4 cellular contexts compared by ENCODE assay signal in the genomic region with DNA sequence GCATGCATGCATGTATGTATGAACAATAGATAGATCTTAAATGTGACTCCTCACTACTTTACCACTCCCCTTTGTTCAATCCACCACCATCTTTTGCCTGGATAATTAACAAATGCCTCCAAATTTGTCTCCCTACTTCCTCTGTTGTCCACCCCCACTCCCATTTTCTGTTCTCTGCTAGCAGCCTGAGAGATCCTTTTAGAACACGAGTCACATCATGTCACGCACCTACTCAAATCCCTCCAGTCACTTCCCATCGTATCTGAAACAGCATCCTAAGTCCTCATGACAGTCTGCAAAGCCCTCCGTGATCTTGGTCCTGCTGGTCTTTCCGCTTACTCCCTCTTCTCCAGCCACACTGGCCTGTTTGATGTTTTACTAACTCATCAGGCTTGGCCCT.
"Had no signal": no experiment of that assay in that cellular context is flagged by ENCODE, and none has a peak within 500 bp of the region (broad histone marks: within the 10 kb centered on the region; RNA-seq: fewer than 3 reads in every experiment).

No MANE protein-coding gene starts in this region.

- H3K27ac Mint-ChIP-seq: GM23338, H9, IgD-negative memory B cell had no signal

- H3K36me3 Mint-ChIP-seq: IgD-negative memory B cell had no signal

- H3K4me1 Mint-ChIP-seq: GM23338, H9, IgD-negative memory B cell had no signal

- H3K4me3 Mint-ChIP-seq: GM23338, H9, IgD-negative memory B cell had no signal

- H3K4me3 ChIP-seq: GM23338 had no signal

- DNase-seq: H9, HCEC 1CT had no signal

- ATAC-seq: GM23338 had no signal

- H3K9me3 Mint-ChIP-seq: GM23338, H9 had no signal
